ENCODE assay signal across 28 cellular contexts in genomic region chr4:111695677-111696076, GRCh38.
"Had no signal": no experiment of that assay in that cellular context is flagged by ENCODE, and none has a peak within 500 bp of the region (broad histone marks: within the 10 kb centered on the region; RNA-seq: fewer than 3 reads in every experiment).

No MANE protein-coding gene starts in this region.

- H3K9ac ChIP-seq: neural progenitor cell, parathyroid adenoma had no signal

- H3K27me3 ChIP-seq: neural progenitor cell, spleen, suprapubic skin, testis, tibial artery, transverse colon, upper lobe of right lung, uterus had no signal

- H3K36me3 ChIP-seq: neural progenitor cell, ovary, spleen, suprapubic skin, tibial artery, transverse colon, upper lobe of right lung, uterus had no signal

- H3K4me3 ChIP-seq: neural progenitor cell, ovary, psoas muscle, skin epidermis, smooth muscle cell, spleen, suprapubic skin, testis, tibial artery, transverse colon, upper lobe of right lung, uterus had no signal

- DNase-seq: natural killer cell; occipital lobe; ovary; posterior cingulate gyrus; psoas muscle; right cardiac atrium; spleen; stimulated activated CD4-positive, alpha-beta T cell treated with anti-CD3 and anti-CD28 coated beads, Interleukin-12 subunit alpha, Interleukin-12 subunit beta, amount 100 ng/mL, for 4 hours; stimulated activated CD4-positive, alpha-beta T cell treated with anti-CD3 and anti-CD28 coated beads, Interleukin-1b, Interleukin-23, amount 100 ng/mL, for 48 hours; stimulated activated CD4-positive, alpha-beta T cell treated with anti-CD3 and anti-CD28 coated beads, Interleukin-4, amount 100 ng/mL, for 1 hour; stimulated activated CD4-positive, alpha-beta T cell treated with anti-CD3 and anti-CD28 coated beads, Interleukin-4, amount 100 ng/mL, for 4 hours; stimulated activated CD8-positive, alpha-beta memory T cell treated with anti-CD3 and anti-CD28 coated beads, Interleukin-4, amount 100 ng/mL, for 48 hours; stimulated activated naive CD4-positive, alpha-beta T cell; stimulated activated naive CD8-positive, alpha-beta T cell treated with anti-CD3 and anti-CD28 coated beads, Interleukin-15, amount 100 ng/mL, for 72 hours; stimulated activated naive CD8-positive, alpha-beta T cell treated with anti-CD3 and anti-CD28 coated beads, Interleukin-15, Interleukin-2, amounts not matched to agents 100 U/mL and 50 U/mL, for 24 hours; substantia nigra; testis; tibial artery; transverse colon; upper lobe of right lung; uterus had no signal

- H3K4me1 ChIP-seq: neural progenitor cell, parathyroid adenoma, psoas muscle, spleen, suprapubic skin, testis, transverse colon, upper lobe of right lung, uterus had no signal

- ATAC-seq: natural killer cell; psoas muscle; right cardiac atrium; sciatic nerve; stimulated activated memory B cell treated with anti-CD40 and anti-IgM and Interleukin-4, amounts not matched to agents 10 μg/mL and 1 μg/mL and 100 μg/mL, for 72 hours; stimulated activated naive CD8-positive, alpha-beta T cell treated with anti-CD3 and anti-CD28 coated beads, Interleukin-15, amount 100 ng/mL, for 72 hours; stimulated activated naive CD8-positive, alpha-beta T cell treated with anti-CD3 and anti-CD28 coated beads, Interleukin-15, Interleukin-2, amounts not matched to agents 100 U/mL and 50 U/mL, for 24 hours; upper lobe of right lung had no signal

- H3K4me2 ChIP-seq: neural progenitor cell, smooth muscle cell had no signal

- H3K27ac ChIP-seq: neural progenitor cell, ovary, parathyroid adenoma, psoas muscle, skin epidermis, spleen, suprapubic skin, testis, tibial artery, transverse colon, upper lobe of right lung, uterus had no signal

- H2AFZ ChIP-seq: neural progenitor cell, parathyroid adenoma had no signal

- H3K9me3 ChIP-seq: ovary, psoas muscle, spleen, suprapubic skin, testis, tibial artery, transverse colon, upper lobe of right lung, uterus had no signal

- H3K79me2 ChIP-seq: parathyroid adenoma had no signal
